In genomic region chr9:37908698-37909186, GRCh38 we compare ENCODE assay signal across 14 cellular contexts. TPM values are rescaled to one million over a fixed set of nuclear protein-coding genes. Genes with fewer than 3 reads are reported as not detected.
DNase-seq lines count a peak whose midpoint lies in the region; ATAC-seq, FAIRE-seq and TF ChIP-seq lines count a peak whose summit lies in the region.
"Had no signal": no experiment of that assay in that cellular context is flagged by ENCODE, and none has a peak within 500 bp of the region (broad histone marks: within the 10 kb centered on the region; RNA-seq: fewer than 3 reads in every experiment).

No MANE protein-coding gene starts in this region.

- in situ Hi-C loops in KBM-7 (cut with MboI; ENCODE audit: low pct_unique_long_range_greater_than_20kb, low sequenced_read_pairs) (loop anchor here (10.0 to 25.0 kb wide), 2 partner anchors 156 to 429 kb away; partner anchors contain the start of gene SHB), HepG2 (cut with HindIII; ENCODE audit: extremely low pct_ligation_motif_present, low pct_unique_long_range_greater_than_20kb) (loop anchor here (5.0 to 25.0 kb wide), 4 partner anchors 164 to 446 kb away; partner anchors contain the start of gene POLR1E)

- H3K27ac Mint-ChIP-seq in progenitor cell of endocrine pancreas, result no peak overlapping the region
- no peak overlapping the region for H3K27ac Mint-ChIP-seq in activated CD4-positive, alpha-beta T cell treated with anti-CD3 and anti-CD28 coated beads, Interleukin-2, amount 10 ng/mL, durations not matched to agents 24 days and 14 days
- H3K27ac Mint-ChIP-seq: activated naive CD4-positive, alpha-beta T cell treated with anti-CD3 and anti-CD28 coated beads for 36 hours; stimulated activated memory B cell treated with anti-CD40 and anti-IgM and Interleukin-4, amounts not matched to agents 10 μg/mL and 1 μg/mL and 100 μg/mL, for 72 hours had no signal

- POLR2A ChIA-PET in HepG2 (lab: Yijun Ruan, JAX), result interaction anchor here (0.6 to 2.2 kb wide), 18 partner anchors 56 to 529 kb away, joined by 3 to 14 read pairs (median 4); partner anchors contain the start of genes ALDH1B1, GRHPR, POLR1E and TRMT10B

- H3K36me3 Mint-ChIP-seq in progenitor cell of endocrine pancreas (ENCODE audit: insufficient read depth), result no peaks in the 10 kb centered on the region
- H3K36me3 Mint-ChIP-seq in activated CD4-positive, alpha-beta T cell treated with anti-CD3 and anti-CD28 coated beads, Interleukin-2, amount 10 ng/mL, durations not matched to agents 24 days and 14 days (ENCODE audit: low read depth), result no peaks in the 10 kb centered on the region
- H3K36me3 Mint-ChIP-seq: naive thymus-derived CD8-positive, alpha-beta T cell; stimulated activated memory B cell treated with anti-CD40 and anti-IgM and Interleukin-4, amounts not matched to agents 10 μg/mL and 1 μg/mL and 100 μg/mL, for 72 hours had no signal

- TF ChIP-seq EP300 in HepG2 (IDR thresholded peaks at IDR 0.05; ENCODE audit: low read depth in 2 of 2, low read length in 2 of 2), result peak; percentile 94
- TF ChIP-seq EP300 in HepG2 (CRISPR knock-in tag; IDR thresholded peaks at IDR 0.05; ENCODE audit: borderline replicate concordance), result peak; percentile 91

- BruUV-seq in HepG2 (replicated peaks; lab: Mats Ljungman, UMichigan), result no TSS peak

- no peak for TF ChIP-seq RAD21 in HepG2 (CRISPR knock-in tag; IDR thresholded peaks at IDR 0.05)

- H3K27ac ChIP-seq in adrenal gland (no peak overlapping the region), HepG2 (ENCODE audit: extremely low read length, insufficient read depth, low read length) (peak overlapping the region; percentile 28)
- H3K27ac ChIP-seq: C4-2B had no signal

- H3K79me2 ChIP-seq in HepG2 (ENCODE audit: insufficient read depth, low read length), result no peaks in the 10 kb centered on the region

- 49 to 66% (median 59%) methylated on average over 2 to 4 of the region's 4 CpGs for WGBS in adrenal gland, 4 donors
- 0% methylated on average over 4 of the region's 4 CpGs for WGBS in HepG2 (ENCODE audit: low lambda C conversion rate)

- H3K4me3 ChIP-seq in adrenal gland (no peak overlapping the region), HepG2 (replicated peaks in 1 of 3; ENCODE audit: insufficient read depth in 1 of 3, low read depth in 2 of 3, low read length in 3 of 3) (no peak overlapping the region)

- H3K27me3 ChIP-seq in adrenal gland (no peaks in the 10 kb centered on the region), HepG2 (ENCODE audit: control insufficient read depth in 1 of 2, insufficient read depth in 2 of 2, low read length in 2 of 2) (no peaks in the 10 kb centered on the region)

- intact Hi-C loops in adrenal gland (cut with DNase I), result loop anchor here (5.0 to 10.0 kb wide), 6 partner anchors 104 to 449 kb away; partner anchors contain the start of genes DCAF10 (in 1 of the 2), POLR1E (in 1 of the 2) and TRMT10B (in 1 of the 2)
- intact Hi-C loops in HepG2 (cut with micrococcal nuclease; ENCODE audit: unreplicated experiment), result no loop called here
- intact Hi-C loops in activated CD4-positive, alpha-beta T cell treated with anti-CD3 and anti-CD28 coated beads, Interleukin-2, amount 10 ng/mL, durations not matched to agents 24 days and 14 days (cut with micrococcal nuclease), result loop anchor here (10.0 kb wide), 1 partner anchor 486 kb away; the partner anchor contains the start of gene ALDH1B1

- no peak overlapping the region for H3K9ac ChIP-seq in HepG2 (ENCODE audit: insufficient read depth, low read depth, low read length)

- FAIRE-seq in HepG2 (lab: Jason Lieb, UNC), result peak; percentile 91

- H3K4me1 Mint-ChIP-seq in progenitor cell of endocrine pancreas (ENCODE audit: low read depth), result peaks cover 10% of the 10 kb centered on the region
- peaks cover 9% of the 10 kb centered on the region for H3K4me1 Mint-ChIP-seq in activated CD4-positive, alpha-beta T cell treated with anti-CD3 and anti-CD28 coated beads, Interleukin-2, amount 10 ng/mL, durations not matched to agents 24 days and 14 days

- ATAC-seq in HepG2 (peak; percentile 36), HG02571 (IDR thresholded peaks at IDR 0.05; ENCODE audit: unreplicated experiment) (no peak)
- ATAC-seq: naive thymus-derived CD8-positive, alpha-beta T cell; stimulated activated memory B cell treated with anti-CD40 and anti-IgM and Interleukin-4, amounts not matched to agents 10 μg/mL and 1 μg/mL and 100 μg/mL, for 72 hours had no signal

- peak overlapping the region; percentile 34; the same call in 1 of the 2 replicates for H3K4me2 ChIP-seq in HepG2 (ENCODE audit: low read depth, low read length)

- TF ChIP-seq POLR2A in adrenal gland (IDR thresholded peaks at IDR 0.05) (no peak), HepG2 (IDR thresholded peaks at IDR 0.05; ENCODE audit: insufficient read depth in 1 of 2, low read depth in 2 of 2, low read length in 2 of 2) (no peak)

- H3K4me1 ChIP-seq in adrenal gland (replicated peaks in 1 of 2), result no peaks in the 10 kb centered on the region
- peaks cover 50% of the 10 kb centered on the region for H3K4me1 ChIP-seq in HepG2 (ENCODE audit: insufficient read depth, low read length)

- no peak for TF ChIP-seq CTCF in adrenal gland (IDR thresholded peaks at IDR 0.05)
- no peak for TF ChIP-seq CTCF in HepG2 (CRISPR knock-in tag; IDR thresholded peaks at IDR 0.05)
- no peak for TF ChIP-seq CTCF in progenitor cell of endocrine pancreas (IDR thresholded peaks at IDR 0.05; ENCODE audit: unreplicated experiment)

- no peaks in the 10 kb centered on the region for H4K20me1 ChIP-seq in HepG2 (ENCODE audit: insufficient read depth, low read length)

- H3K9me3 ChIP-seq in adrenal gland (replicated peaks in 1 of 3), result no peaks in the 10 kb centered on the region
- H3K9me3 ChIP-seq in HepG2 (ENCODE audit: low read length), result no peaks in the 10 kb centered on the region

- DNase-seq in AML-193 (lab: John Stamatoyannopoulos, UW), result peak; percentile 93 to 96
- peak; percentile 57 for DNase-seq in KBM-7
- DNase-seq in adrenal gland, result peak in 4 of 7 donors; percentile 30 to 70 (median 54)
- DNase-seq in HepG2 (ENCODE audit: low spot score), result peak; percentile 92
- no peak for DNase-seq in NCI-H1417 treated with DMSO at 0.1 percent for 48 hours (lab: John Stamatoyannopoulos, UW)
- DNase-seq in progenitor cell of endocrine pancreas (ENCODE audit: low spot score, unreplicated experiment), result no peak
- no peak for DNase-seq in activated CD4-positive, alpha-beta T cell treated with anti-CD3 and anti-CD28 coated beads, Interleukin-2, amount 10 ng/mL, durations not matched to agents 24 days and 14 days
- DNase-seq: activated naive CD4-positive, alpha-beta T cell treated with anti-CD3 and anti-CD28 coated beads for 36 hours; effector memory CD4-positive, alpha-beta T cell; naive thymus-derived CD8-positive, alpha-beta T cell; SHP77 treated with DMSO at 0.1 percent for 48 hours had no signal

- CTCF ChIA-PET in HepG2 (lab: Yijun Ruan, JAX; ENCODE audit: low intra/inter-chr PET ratio, low total read pairs), result no interaction called here

- no peaks in the 10 kb centered on the region for H3K27me3 Mint-ChIP-seq in progenitor cell of endocrine pancreas
- H3K27me3 Mint-ChIP-seq in activated CD4-positive, alpha-beta T cell treated with anti-CD3 and anti-CD28 coated beads, Interleukin-2, amount 10 ng/mL, durations not matched to agents 24 days and 14 days, result peaks cover 9% of the 10 kb centered on the region
- H3K27me3 Mint-ChIP-seq: stimulated activated memory B cell treated with anti-CD40 and anti-IgM and Interleukin-4, amounts not matched to agents 10 μg/mL and 1 μg/mL and 100 μg/mL, for 72 hours had no signal

- no peaks in the 10 kb centered on the region for H3K36me3 ChIP-seq in adrenal gland (replicated peaks in 1 of 2)
- no peaks in the 10 kb centered on the region for H3K36me3 ChIP-seq in HepG2 (replicated peaks in 1 of 2; ENCODE audit: control insufficient read depth in 1 of 2, insufficient read depth in 2 of 2, low read length in 2 of 2)

- H3K4me3 Mint-ChIP-seq in progenitor cell of endocrine pancreas (ENCODE audit: low read depth), result no peak overlapping the region
- no peak overlapping the region for H3K4me3 Mint-ChIP-seq in activated CD4-positive, alpha-beta T cell treated with anti-CD3 and anti-CD28 coated beads, Interleukin-2, amount 10 ng/mL, durations not matched to agents 24 days and 14 days
- H3K4me3 Mint-ChIP-seq: activated naive CD4-positive, alpha-beta T cell treated with anti-CD3 and anti-CD28 coated beads for 36 hours; naive thymus-derived CD8-positive, alpha-beta T cell; stimulated activated memory B cell treated with anti-CD40 and anti-IgM and Interleukin-4, amounts not matched to agents 10 μg/mL and 1 μg/mL and 100 μg/mL, for 72 hours had no signal

- H2AFZ ChIP-seq in HepG2 (ENCODE audit: low read length), result no peak overlapping the region

- no peaks in the 10 kb centered on the region for H3K9me3 Mint-ChIP-seq in progenitor cell of endocrine pancreas (ENCODE audit: low read depth)
- no peaks in the 10 kb centered on the region for H3K9me3 Mint-ChIP-seq in activated CD4-positive, alpha-beta T cell treated with anti-CD3 and anti-CD28 coated beads, Interleukin-2, amount 10 ng/mL, durations not matched to agents 24 days and 14 days
- H3K9me3 Mint-ChIP-seq: activated naive CD4-positive, alpha-beta T cell treated with anti-CD3 and anti-CD28 coated beads for 36 hours; naive thymus-derived CD8-positive, alpha-beta T cell; stimulated activated memory B cell treated with anti-CD40 and anti-IgM and Interleukin-4, amounts not matched to agents 10 μg/mL and 1 μg/mL and 100 μg/mL, for 72 hours had no signal

RNA-seq across cellular contexts. Expression of gene SLC25A51, which starts 4.8 kb away (rescaled TPM):
- total RNA-seq in adrenal gland, result 10 to 100 TPM; 11.9 to 23.4 (median 21.7) TPM
- 10 to 100 TPM in 1 of 3 donors, 1 to 10 TPM in 2; 3.8 to 14.9 (median 4.7) TPM for polyA plus RNA-seq in adrenal gland
- total RNA-seq in HepG2 (2016; rRNA removed; fragmentation: Illumina TruSeq; extraction: Trizol), result 37.7 and 40.7 TPM in 2 replicates
- 39.8 and 41.5 TPM in 2 replicates for total RNA-seq in HepG2 (2016; cell fraction: cytosol; rRNA removed; fragmentation: Illumina TruSeq; extraction: Trizol; ENCODE audit: low read depth)
- 35.8 and 36.3 TPM in 2 replicates for total RNA-seq in HepG2 (2016; cell fraction: insoluble cytoplasmic fraction; rRNA removed; fragmentation: Illumina TruSeq; extraction: Trizol)
- total RNA-seq in HepG2 (2016; cell fraction: membrane; rRNA removed; fragmentation: Illumina TruSeq; extraction: Trizol), result 69.7 and 71.8 TPM in 2 replicates
- total RNA-seq in HepG2 (2016; cell fraction: nucleus; rRNA removed; fragmentation: Illumina TruSeq; extraction: Trizol), result 20.0 and 24.7 TPM in 2 replicates
- 14.6 and 15.4 TPM in 2 replicates for polyA plus RNA-seq in HepG2 (2011; rRNA removed)
- 8.9 and 11.5 TPM in 2 replicates for polyA plus RNA-seq in HepG2 (2011; cell fraction: cytosol; rRNA removed)
- polyA plus RNA-seq in HepG2 (2011; cell fraction: nucleus; rRNA removed), result 11.8 and 14.7 TPM in 2 replicates
- polyA plus RNA-seq in HepG2 (2012), result 6.0 and 8.4 TPM in 2 replicates
- 44.8 and 48.9 TPM in 2 replicates for polyA plus RNA-seq in HepG2 (2016; cell fraction: cytosol; fragmentation: Illumina TruSeq; extraction: Trizol; ENCODE audit: low read depth)
- 19.9 and 21.9 TPM in 2 replicates for polyA plus RNA-seq in HepG2 (2016; cell fraction: insoluble cytoplasmic fraction; fragmentation: Illumina TruSeq; extraction: Trizol; ENCODE audit: low read depth)
- 48.0 and 51.0 TPM in 2 replicates for polyA plus RNA-seq in HepG2 (2016; cell fraction: membrane; fragmentation: Illumina TruSeq; extraction: Trizol; ENCODE audit: low read depth)
- polyA plus RNA-seq in HepG2 (2016; cell fraction: nucleus; fragmentation: Illumina TruSeq; extraction: Trizol; ENCODE audit: insufficient read depth, low read depth), result 17.6 and 20.1 TPM in 2 replicates
- polyA minus RNA-seq in HepG2 (2011; rRNA and poly(A)+ RNA removed; ENCODE audit: low replicate concordance), result 41.7 and 51.3 TPM in 2 replicates
- polyA minus RNA-seq in HepG2 (2011; cell fraction: cytosol; rRNA and poly(A)+ RNA removed), result 17.5 and 18.0 TPM in 2 replicates
- 40.2 and 47.6 TPM in 2 replicates for polyA minus RNA-seq in HepG2 (2011; cell fraction: nucleus; rRNA and poly(A)+ RNA removed)
- 29.1 and 32.5 TPM in 2 replicates for total RNA-seq in progenitor cell of endocrine pancreas
- total RNA-seq in activated CD4-positive, alpha-beta T cell treated with anti-CD3 and anti-CD28 coated beads, Interleukin-2, amount 10 ng/mL, durations not matched to agents 24 days and 14 days, result 32.0 and 33.3 TPM in 2 replicates

Comparison
In these comparisons a context has a peak if more than half of its experiments do, and no peak if none do; other contexts are left out.
1. DNase-seq: peak in AML-193 (2 of 2), KBM-7 (single experiment), adrenal gland (4 of 7) and HepG2 (single experiment); none in NCI-H1417 treated with DMSO at 0.1 percent for 48 hours (single experiment), progenitor cell of endocrine pancreas (single experiment) and activated CD4-positive, alpha-beta T cell treated with anti-CD3 and anti-CD28 coated beads, Interleukin-2, amount 10 ng/mL, durations not matched to agents 24 days and 14 days (single experiment).